In genomic region chrX:23792861-23793553, GRCh38 we compare ENCODE assay signal across 20 cellular contexts. TPM values are rescaled to one million over a fixed set of nuclear protein-coding genes. Genes with fewer than 3 reads are reported as not detected.
DNase-seq lines count a peak whose midpoint lies in the region; FAIRE-seq and TF ChIP-seq lines count a peak whose summit lies in the region.
"Had no signal": no experiment of that assay in that cellular context is flagged by ENCODE, and none has a peak within 500 bp of the region (broad histone marks: within the 10 kb centered on the region; RNA-seq: fewer than 3 reads in every experiment).

No MANE protein-coding gene starts in this region.

- H3K4me3 Mint-ChIP-seq in CD8-positive, alpha-beta memory T cell = no peak overlapping the region
- H3K4me3 Mint-ChIP-seq: activated T-helper 17 cell treated with anti-CD3 and anti-CD28 coated beads, Interleukin-2, amount 50 U/mL, for 72 hours; stimulated activated memory B cell treated with anti-CD40 and anti-IgM and Interleukin-4, amounts not matched to agents 10 μg/mL and 1 μg/mL and 100 μg/mL, for 72 hours had no signal

- H3K4me1 Mint-ChIP-seq in CD8-positive, alpha-beta memory T cell = no peaks in the 10 kb centered on the region
- H3K4me1 Mint-ChIP-seq: activated T-helper 17 cell treated with anti-CD3 and anti-CD28 coated beads, Interleukin-2, amount 50 U/mL, for 72 hours; stimulated activated memory B cell treated with anti-CD40 and anti-IgM and Interleukin-4, amounts not matched to agents 10 μg/mL and 1 μg/mL and 100 μg/mL, for 72 hours had no signal

- H3K27ac Mint-ChIP-seq in CD8-positive, alpha-beta memory T cell = no peak overlapping the region
- H3K27ac Mint-ChIP-seq: activated T-helper 17 cell treated with anti-CD3 and anti-CD28 coated beads, Interleukin-2, amount 50 U/mL, for 72 hours; stimulated activated memory B cell treated with anti-CD40 and anti-IgM and Interleukin-4, amounts not matched to agents 10 μg/mL and 1 μg/mL and 100 μg/mL, for 72 hours had no signal

- FAIRE-seq in endothelial cell of umbilical vein (lab: Jason Lieb, UNC) = no peak
- FAIRE-seq: H54, kidney had no signal

- WGBS in ovary, 3 donors = 55 to 65% (median 59%) methylated on average over 6 of the region's 6 CpGs
- 58 to 67% (median 63%) methylated on average over 6 of the region's 6 CpGs for WGBS in spleen, 5 donors

- H3K36me3 Mint-ChIP-seq in CD8-positive, alpha-beta memory T cell = peaks cover 0 to 2% (median 0%) of the 10 kb centered on the region in 3 donors
- H3K36me3 Mint-ChIP-seq: stimulated activated memory B cell treated with anti-CD40 and anti-IgM and Interleukin-4, amounts not matched to agents 10 μg/mL and 1 μg/mL and 100 μg/mL, for 72 hours had no signal

- CTCF ChIA-PET in A673 (lab: Charles Lee) = no interaction called here
- CTCF ChIA-PET in endothelial cell of umbilical vein (lab: Charles Lee) = no interaction called here
- CTCF ChIA-PET in CD8-positive, alpha-beta memory T cell (lab: Charles Lee) = no interaction called here

- H3K27me3 ChIP-seq in A673 (replicated peaks; ENCODE audit: insufficient read depth, low read depth, low read length, poor library complexity) = no peaks in the 10 kb centered on the region
- H3K27me3 ChIP-seq in endothelial cell of umbilical vein (ENCODE audit: control insufficient read depth in 2 of 2, insufficient read depth in 2 of 2, low read length in 2 of 2) = no peaks in the 10 kb centered on the region
- no peaks in the 10 kb centered on the region for H3K27me3 ChIP-seq in CD8-positive, alpha-beta memory T cell (ENCODE audit: insufficient read depth, low read length, poor library complexity, severe bottlenecking)
- H3K27me3 ChIP-seq in ovary = no peaks in the 10 kb centered on the region
- H3K27me3 ChIP-seq in spleen (replicated peaks in 1 of 7) = no peaks in the 10 kb centered on the region
- H3K27me3 ChIP-seq: gastrocnemius medialis, uterus had no signal

- H3K9ac ChIP-seq in endothelial cell of umbilical vein (replicated peaks; ENCODE audit: extremely low read depth, insufficient read depth, low read length) = no peak overlapping the region

- H3K36me3 ChIP-seq in A673 (ENCODE audit: insufficient read depth, low read length, poor library complexity, severe bottlenecking) (no peaks in the 10 kb centered on the region), endothelial cell of umbilical vein (ENCODE audit: control insufficient read depth in 2 of 2, extremely low read depth in 1 of 2, insufficient read depth in 2 of 2, low read length in 2 of 2) (no peaks in the 10 kb centered on the region), ovary (no peaks in the 10 kb centered on the region), spleen (no peaks in the 10 kb centered on the region)
- H3K36me3 ChIP-seq in CD8-positive, alpha-beta memory T cell (ENCODE audit: insufficient read depth, low read length) = no peaks in the 10 kb centered on the region
- H3K36me3 ChIP-seq: gastrocnemius medialis, uterus had no signal

- H3K27ac ChIP-seq in A673 (ENCODE audit: low read depth, low read length, poor library complexity, severe bottlenecking) (no peak overlapping the region), endothelial cell of umbilical vein (ENCODE audit: insufficient read depth, low read depth, low read length) (no peak overlapping the region), ovary (no peak overlapping the region), spleen (no peak overlapping the region)
- H3K27ac ChIP-seq in CD8-positive, alpha-beta memory T cell (ENCODE audit: low read depth, low read length) = no peak overlapping the region
- H3K27ac ChIP-seq: gastrocnemius medialis had no signal

- DNase-seq in A673 (ENCODE audit: low spot score) (peak; percentile 83), NCI-H1092 treated with DMSO at 0.1 percent for 48 hours (lab: John Stamatoyannopoulos, UW) (peak; percentile 78), NCI-H510A (lab: John Stamatoyannopoulos, UW) (peak; percentile 22), endothelial cell of umbilical vein (ENCODE audit: low read depth, low spot score) (peak; percentile 52), ovary (no peak), spleen (no peak), AG20443 (ENCODE audit: low spot score) (no peak)
- no peak for DNase-seq in CD8-positive, alpha-beta memory T cell
- DNase-seq: DND-41; effector memory CD4-positive, alpha-beta T cell; gastrocnemius medialis; MV-4-11; RPMI8226; stimulated activated CD4-positive, alpha-beta T cell treated with anti-CD3 and anti-CD28 coated beads, Interleukin-4, amount 100 ng/mL, for 24 hours; T-helper 2 cell; uterus had no signal

- peaks cover 5% of the 10 kb centered on the region for H3K4me1 ChIP-seq in A673 (ENCODE audit: insufficient read depth, low read length, poor library complexity, severe bottlenecking)
- no peaks in the 10 kb centered on the region for H3K4me1 ChIP-seq in endothelial cell of umbilical vein (ENCODE audit: control insufficient read depth, extremely low read depth, insufficient read depth, low read length)
- H3K4me1 ChIP-seq in CD8-positive, alpha-beta memory T cell (ENCODE audit: insufficient read depth, low read length) = no peaks in the 10 kb centered on the region
- no peaks in the 10 kb centered on the region for H3K4me1 ChIP-seq in ovary (ENCODE audit: insufficient read depth)
- no peaks in the 10 kb centered on the region for H3K4me1 ChIP-seq in spleen
- H3K4me1 ChIP-seq: gastrocnemius medialis, uterus had no signal

- no peaks in the 10 kb centered on the region for H3K79me2 ChIP-seq in endothelial cell of umbilical vein (ENCODE audit: control insufficient read depth, insufficient read depth, low read length)

- no peaks in the 10 kb centered on the region for H4K20me1 ChIP-seq in endothelial cell of umbilical vein (replicated peaks; ENCODE audit: control insufficient read depth, extremely low read depth, insufficient read depth, low read length)

- TF ChIP-seq POLR2A in endothelial cell of umbilical vein (IDR thresholded peaks at IDR 0.05; ENCODE audit: low read depth, low read length) (no peak), ovary (IDR thresholded peaks at IDR 0.05) (no peak), spleen (IDR thresholded peaks at IDR 0.05) (no peak)

- no peak for TF ChIP-seq CTCF in A673 (conservative IDR thresholded peaks at IDR 0.05; ENCODE audit: low read depth, low read length)
- no peak for TF ChIP-seq CTCF in endothelial cell of umbilical vein (IDR thresholded peaks at IDR 0.05; ENCODE audit: extremely low read depth in 1 of 2, insufficient read depth in 1 of 2, low read depth in 1 of 2, low read length in 2 of 2)
- TF ChIP-seq CTCF in ovary (IDR thresholded peaks at IDR 0.05) = no peak
- TF ChIP-seq CTCF in spleen (IDR thresholded peaks at IDR 0.05 in 8 of 11, conservative IDR thresholded peaks at IDR 0.05 in 3 of 11) = no peak

- H3K4me2 ChIP-seq in endothelial cell of umbilical vein (ENCODE audit: insufficient read depth, low read length) = no peak overlapping the region

- no peaks in the 10 kb centered on the region for H3K9me3 Mint-ChIP-seq in CD8-positive, alpha-beta memory T cell
- H3K9me3 Mint-ChIP-seq: activated T-helper 17 cell treated with anti-CD3 and anti-CD28 coated beads, Interleukin-2, amount 50 U/mL, for 72 hours; stimulated activated memory B cell treated with anti-CD40 and anti-IgM and Interleukin-4, amounts not matched to agents 10 μg/mL and 1 μg/mL and 100 μg/mL, for 72 hours had no signal

- POLR2A ChIA-PET in A673 (lab: Charles Lee; ENCODE audit: low non-redundant PET) (interaction anchor here (0.6 kb wide), 1 partner anchor 47 kb away, joined by 3 read pairs; no protein-coding TSS in a partner anchor), endothelial cell of umbilical vein (lab: Charles Lee) (interaction anchor here (1.3 kb wide), 1 partner anchor 10 kb away, joined by 9 read pairs; the partner anchor contains the start of gene SAT1)
- POLR2A ChIA-PET in CD8-positive, alpha-beta memory T cell (lab: Charles Lee) = no interaction called here

- TF ChIP-seq EP300 in ovary (IDR thresholded peaks at IDR 0.05) = no peak

- dilution Hi-C loops in endothelial cell of umbilical vein (cut with MboI; ENCODE audit: extremely low pct_ligation_motif_present, low sequenced_read_pairs) = no loop called here

- peaks cover 0 to 3% of the 10 kb centered on the region in 2 donors for H3K27me3 Mint-ChIP-seq in CD8-positive, alpha-beta memory T cell
- H3K27me3 Mint-ChIP-seq: activated T-helper 17 cell treated with anti-CD3 and anti-CD28 coated beads, Interleukin-2, amount 50 U/mL, for 72 hours; stimulated activated memory B cell treated with anti-CD40 and anti-IgM and Interleukin-4, amounts not matched to agents 10 μg/mL and 1 μg/mL and 100 μg/mL, for 72 hours had no signal

- H3K4me3 ChIP-seq in A673 (ENCODE audit: low read depth, low read length, poor library complexity, severe bottlenecking) = no peak overlapping the region
- no peak overlapping the region for H3K4me3 ChIP-seq in endothelial cell of umbilical vein (replicated peaks in 1 of 3; ENCODE audit: insufficient read depth in 1 of 3, low read depth in 1 of 3, low read length in 3 of 3)
- no peak overlapping the region for H3K4me3 ChIP-seq in CD8-positive, alpha-beta memory T cell (ENCODE audit: low read length)
- H3K4me3 ChIP-seq in ovary = no peak overlapping the region
- H3K4me3 ChIP-seq in spleen = no peak overlapping the region
- H3K4me3 ChIP-seq: gastrocnemius medialis, uterus had no signal

- H2AFZ ChIP-seq in endothelial cell of umbilical vein (ENCODE audit: low read depth, low read length) = no peak overlapping the region

- intact Hi-C loops in A673 (cut with micrococcal nuclease; ENCODE audit: unreplicated experiment) = no loop called here
- intact Hi-C loops in endothelial cell of umbilical vein (cut with micrococcal nuclease) = no loop called here
- intact Hi-C loops in ovary (cut with DNase I) = no loop called here
- intact Hi-C loops in spleen (cut with DNase I; ENCODE audit: low total_unique reads) = no loop called here

- BruUV-seq in A673 (replicated peaks; lab: Mats Ljungman, UMichigan) (no TSS peak), endothelial cell of umbilical vein (replicated peaks; lab: Mats Ljungman, UMichigan) (no TSS peak)

- no peaks in the 10 kb centered on the region for H3K9me1 ChIP-seq in endothelial cell of umbilical vein (replicated peaks; ENCODE audit: control insufficient read depth, extremely low read depth, insufficient read depth, low read length)

- H3K9me3 ChIP-seq in A673 (ENCODE audit: low read depth, low read length, poor library complexity, severe bottlenecking) (no peaks in the 10 kb centered on the region), endothelial cell of umbilical vein (replicated peaks; ENCODE audit: control insufficient read depth, insufficient read depth, low read length) (no peaks in the 10 kb centered on the region), ovary (no peaks in the 10 kb centered on the region), spleen (no peaks in the 10 kb centered on the region)
- H3K9me3 ChIP-seq in CD8-positive, alpha-beta memory T cell (ENCODE audit: low read length) = no peaks in the 10 kb centered on the region
- H3K9me3 ChIP-seq: gastrocnemius medialis, uterus had no signal

RNA-seq across cellular contexts. Expression of gene SAT1, which starts 10.0 kb away (rescaled TPM):
- total RNA-seq in A673 (2021) (21.6 and 27.4 TPM in 2 replicates), endothelial cell of umbilical vein (256 and 289 TPM in 2 replicates), ovary (1,000 to 10,000 TPM in 1 of 7 donors, 100 to 1,000 TPM in 4, 10 to 100 TPM in 2; 58.7 to 3,021 (median 142) TPM), spleen (1,000 to 10,000 TPM in 3 of 7 donors, 100 to 1,000 TPM in 4; 714 to 2,832 (median 962) TPM)
- polyA plus RNA-seq in endothelial cell of umbilical vein (264 and 526 TPM in 2 replicates), ovary (100 to 1,000 TPM; 227 to 470 TPM), spleen (1,000 to 10,000 TPM in 2 of 3 donors, 100 to 1,000 TPM in 1; 809 to 1,355 (median 1,000) TPM)
- 181 and 234 TPM in 2 replicates for polyA plus RNA-seq in endothelial cell of umbilical vein (2011; cell fraction: cytosol; rRNA removed)
- polyA plus RNA-seq in endothelial cell of umbilical vein (2011; cell fraction: nucleus; rRNA removed) = 3,716 and 6,543 TPM in 2 replicates
- polyA plus RNA-seq in endothelial cell of umbilical vein (2012) = 485 and 1,166 TPM in 2 replicates
- polyA minus RNA-seq in endothelial cell of umbilical vein = 186 and 341 TPM in 2 replicates
- 23.6 TPM for polyA minus RNA-seq in endothelial cell of umbilical vein (2011; cell fraction: cytosol; rRNA and poly(A)+ RNA removed)
- 856 and 1,169 TPM in 2 replicates for polyA minus RNA-seq in endothelial cell of umbilical vein (2011; cell fraction: nucleus; rRNA and poly(A)+ RNA removed)
- total RNA-seq in CD8-positive, alpha-beta memory T cell = 10 to 100 TPM; 40.0 to 41.3 TPM
- polyA plus RNA-seq in CD8-positive, alpha-beta memory T cell = 113 TPM

RNA-seq across cellular contexts. Expression of gene ACOT9, which starts 49.9 kb away (rescaled TPM):
- total RNA-seq in A673 (2021) (33.6 and 35.4 TPM in 2 replicates), endothelial cell of umbilical vein (83.1 and 88.5 TPM in 2 replicates), ovary (10 to 100 TPM; 23.0 to 34.2 (median 28.3) TPM), spleen (10 to 100 TPM; 29.4 to 43.1 (median 37.9) TPM)
- polyA plus RNA-seq in endothelial cell of umbilical vein (37.5 and 38.4 TPM in 2 replicates), ovary (10 to 100 TPM; 23.1 to 43.3 TPM), spleen (10 to 100 TPM; 25.7 to 46.9 (median 39.2) TPM)
- 42.7 and 46.6 TPM in 2 replicates for polyA plus RNA-seq in endothelial cell of umbilical vein (2011; cell fraction: cytosol; rRNA removed)
- polyA plus RNA-seq in endothelial cell of umbilical vein (2011; cell fraction: nucleus; rRNA removed) = 117 and 153 TPM in 2 replicates
- polyA plus RNA-seq in endothelial cell of umbilical vein (2012) = 76.9 and 96.7 TPM in 2 replicates
- polyA minus RNA-seq in endothelial cell of umbilical vein = 42.3 and 46.6 TPM in 2 replicates
- polyA minus RNA-seq in endothelial cell of umbilical vein (2011; cell fraction: cytosol; rRNA and poly(A)+ RNA removed) = 32.6 TPM
- 31.4 and 44.0 TPM in 2 replicates for polyA minus RNA-seq in endothelial cell of umbilical vein (2011; cell fraction: nucleus; rRNA and poly(A)+ RNA removed)
- 10 to 100 TPM; 31.1 to 33.9 TPM for total RNA-seq in CD8-positive, alpha-beta memory T cell
- 29.4 TPM for polyA plus RNA-seq in CD8-positive, alpha-beta memory T cell

Comparison
In these comparisons a context has a peak if more than half of its experiments do, and no peak if none do; other contexts are left out.
1. DNase-seq: peak in A673 (single experiment), NCI-H1092 treated with DMSO at 0.1 percent for 48 hours (single experiment), NCI-H510A (single experiment) and endothelial cell of umbilical vein (single experiment); none in CD8-positive, alpha-beta memory T cell (0 of 5), ovary (0 of 5), spleen (single experiment) and AG20443 (single experiment).